31 cellular contexts compared by ENCODE assay signal in the genomic region with DNA sequence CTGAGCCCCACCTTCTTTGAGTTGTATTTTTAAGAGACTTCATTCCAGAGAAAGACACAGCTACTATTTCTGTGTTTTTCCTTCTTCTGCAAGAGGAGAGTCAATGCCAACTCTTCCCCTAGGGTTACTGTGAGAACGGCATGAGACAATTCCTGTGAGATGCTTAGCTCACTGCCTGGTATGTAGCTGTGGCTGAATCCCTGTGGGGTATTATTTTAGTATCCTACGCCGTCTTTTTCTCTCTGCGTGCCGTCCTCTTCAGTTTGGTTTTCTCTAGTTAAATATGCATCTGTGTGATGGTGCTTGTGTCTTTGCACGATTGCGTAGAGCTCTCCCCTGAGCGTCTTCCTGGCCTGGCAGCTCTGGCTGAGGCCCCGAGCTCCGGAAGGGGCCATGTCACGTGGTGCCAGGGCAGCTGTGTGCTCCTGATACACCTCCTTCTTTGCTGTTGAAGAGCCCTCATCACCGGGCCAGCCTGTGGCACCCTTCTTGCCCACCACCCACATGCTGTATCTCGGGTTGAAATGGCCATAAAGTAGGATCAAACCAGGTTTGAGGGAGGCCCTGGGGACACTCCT. TPM values are rescaled to one million over a fixed set of nuclear protein-coding genes. Genes with fewer than 3 reads are reported as not detected.
A peak's percentile ranks its signal among the peaks of the same experiment; 100 is the strongest.
DNase-seq lines count a peak whose midpoint lies in the region; ATAC-seq, FAIRE-seq and TF ChIP-seq lines count a peak whose summit lies in the region.
"Had no signal": no experiment of that assay in that cellular context is flagged by ENCODE, and none has a peak within 500 bp of the region (broad histone marks: within the 10 kb centered on the region; RNA-seq: fewer than 3 reads in every experiment).

No MANE protein-coding gene starts in this region.

- no peak for DNase-seq in DND-41
- peak; percentile 40 for DNase-seq in NB4 (ENCODE audit: low read depth)
- DNase-seq in brain pericyte (ENCODE audit: low read depth, low spot score) = peak; percentile 81
- peak; percentile 57 for DNase-seq in osteoblast (ENCODE audit: insufficient read length, low spot score, missing footprints)
- no peak for DNase-seq in GM19239 (ENCODE audit: insufficient read length, low spot score)
- no peak for DNase-seq in GM13976 (ENCODE audit: low spot score)
- no peak for DNase-seq in KBM-7
- DNase-seq: activated CD4-positive, alpha-beta T cell treated with anti-CD3 and anti-CD28 coated beads, Interleukin-2, amount 50 U/mL, for 48 hours; activated CD4-positive, CD25-positive, alpha-beta regulatory T cell; activated CD8-positive, alpha-beta memory T cell treated with anti-CD3 and anti-CD28 coated beads, Interleukin-2, amount 50 U/mL, for 4 hours; activated naive CD8-positive, alpha-beta T cell treated with anti-CD3 and anti-CD28 coated beads for 36 hours; CD4-positive, alpha-beta memory T cell; colonic mucosa; effector memory CD8-positive, alpha-beta T cell; GF-D8; Karpas-422; NCI-H1092; NCI-H187; NCI-H82; SHP77 treated with DMSO at 0.1 percent for 48 hours; stimulated activated CD4-positive, alpha-beta T cell treated with anti-CD3 and anti-CD28 coated beads, Interleukin-4, amount 100 ng/mL, for 24 hours; stimulated activated naive B cell treated with anti-CD40 and anti-IgM and Interleukin-4, amounts not matched to agents 10 μg/mL and 1 μg/mL and 100 μg/mL, for 72 hours; SW 1271; tibial artery had no signal

- TF ChIP-seq CTCF in DND-41 (IDR thresholded peaks at IDR 0.05; ENCODE audit: borderline replicate concordance, extremely low read depth, low read length, poor library complexity, severe bottlenecking) = no peak
- TF ChIP-seq CTCF in NB4 (IDR thresholded peaks at IDR 0.05; ENCODE audit: low read depth, low read length) = no peak
- TF ChIP-seq CTCF in osteoblast (IDR thresholded peaks at IDR 0.05; ENCODE audit: extremely low read depth, low read depth, low read length) = no peak
- TF ChIP-seq CTCF in GM13976 (IDR thresholded peaks at IDR 0.05; ENCODE audit: borderline replicate concordance, control extremely low read depth, extremely low read depth, insufficient read depth, missing control alignments) = no peak

- no peaks in the 10 kb centered on the region for H3K9me3 ChIP-seq in DND-41 (ENCODE audit: insufficient read depth, low read length, severe bottlenecking)
- H3K9me3 ChIP-seq in osteoblast (ENCODE audit: low read depth, low read length) = no peaks in the 10 kb centered on the region
- H3K9me3 ChIP-seq: colonic mucosa, HAP-1 had no signal

- H3K36me3 ChIP-seq in DND-41 (ENCODE audit: insufficient read depth, low read length) = no peaks in the 10 kb centered on the region
- H3K36me3 ChIP-seq in osteoblast (ENCODE audit: insufficient read depth, low read length) = no peaks in the 10 kb centered on the region
- H3K36me3 ChIP-seq: colonic mucosa, gastroesophageal sphincter, HAP-1, tibial artery had no signal

- H3K4me3 ChIP-seq in DND-41 (ENCODE audit: low read depth in 1 of 2, low read length in 2 of 2) (no peak overlapping the region), NB4 (ENCODE audit: low read depth, low read length) (no peak overlapping the region), osteoblast (ENCODE audit: insufficient read depth, low read length) (no peak overlapping the region)
- H3K4me3 ChIP-seq: colonic mucosa, gastroesophageal sphincter, HAP-1, tibial artery had no signal

- no peak overlapping the region for H3K9ac ChIP-seq in DND-41 (ENCODE audit: low read depth, low read length)
- H3K9ac ChIP-seq: parathyroid adenoma had no signal

- H3K27ac ChIP-seq in DND-41 (ENCODE audit: low read length) (no peak overlapping the region), osteoblast (ENCODE audit: low read depth, low read length) (peak overlapping the region; percentile 37)
- H3K27ac ChIP-seq: colonic mucosa, gastroesophageal sphincter, parathyroid adenoma, tibial artery had no signal

- in situ Hi-C loops in GM13976 (cut with MboI; ENCODE audit: low sequenced_read_pairs, unreplicated experiment) = no loop called here
- in situ Hi-C loops in KBM-7 (cut with MboI; ENCODE audit: low pct_unique_long_range_greater_than_20kb, low sequenced_read_pairs) = no loop called here

- no peaks in the 10 kb centered on the region for H4K20me1 ChIP-seq in DND-41 (ENCODE audit: insufficient read depth, low read length)
- H4K20me1 ChIP-seq in osteoblast (ENCODE audit: insufficient read depth, low read length) = no peaks in the 10 kb centered on the region

- ATAC-seq in DND-41 (ENCODE audit: insufficient read depth, low read depth) (no peak), HG02642 (IDR thresholded peaks at IDR 0.05; ENCODE audit: poor library complexity, unreplicated experiment) (no peak)
- ATAC-seq: effector memory CD8-positive, alpha-beta T cell; esophagus mucosa; gastroesophageal sphincter; natural killer cell treated with Interleukin-12 subunit alpha and Interleukin-12 subunit beta and Interleukin-15 and Interleukin-18, amount 100 ng/mL, for 72 hours; stimulated activated naive B cell treated with anti-CD40 and anti-IgM and Interleukin-4, amounts not matched to agents 10 μg/mL and 1 μg/mL and 100 μg/mL, for 72 hours had no signal

- no peak overlapping the region for H3K4me2 ChIP-seq in DND-41 (ENCODE audit: insufficient read depth, low read length)
- no peak overlapping the region for H3K4me2 ChIP-seq in osteoblast (ENCODE audit: insufficient read depth, low read length)

- no peaks in the 10 kb centered on the region for H3K27me3 ChIP-seq in DND-41 (ENCODE audit: insufficient read depth, low read length, poor library complexity)
- H3K27me3 ChIP-seq in osteoblast (ENCODE audit: insufficient read depth, low read length) = no peaks in the 10 kb centered on the region
- H3K27me3 ChIP-seq: colonic mucosa had no signal

- H3K79me2 ChIP-seq in DND-41 (ENCODE audit: insufficient read depth, low read length) (no peaks in the 10 kb centered on the region), osteoblast (ENCODE audit: insufficient read depth, low read length) (no peaks in the 10 kb centered on the region)

- no peak for TF ChIP-seq POLR2A in NB4 (IDR thresholded peaks at IDR 0.05; ENCODE audit: extremely low read depth, insufficient read length)

- FAIRE-seq in GM19239 (lab: Jason Lieb, UNC) = no peak

- H3K4me1 ChIP-seq in DND-41 (ENCODE audit: insufficient read depth, low read length) (no peaks in the 10 kb centered on the region), osteoblast (ENCODE audit: insufficient read depth, low read length) (no peaks in the 10 kb centered on the region)
- H3K4me1 ChIP-seq: colonic mucosa, gastroesophageal sphincter, HAP-1, parathyroid adenoma had no signal

- H2AFZ ChIP-seq in DND-41 (ENCODE audit: low read depth, low read length) (peak overlapping the region; percentile 33; the same call in 1 of the 2 replicates), osteoblast (ENCODE audit: low read length) (no peak overlapping the region)
- H2AFZ ChIP-seq: parathyroid adenoma had no signal

RNA-seq across cellular contexts. Expression of a gene that starts 45.4 kb away (rescaled TPM):
- 0.29 and 1.1 TPM in 2 replicates for total RNA-seq in osteoblast
- total RNA-seq: activated naive CD8-positive, alpha-beta T cell treated with anti-CD3 and anti-CD28 coated beads for 36 hours; activated T-helper 2 cell treated with anti-CD3 and anti-CD28 coated beads, Interferon-gamma antibody, Interleukin-2, Interleukin-4, amounts not matched to agents 10 μg/mL and 5 μg/mL and 100 μg/mL, durations not matched to agents 14 hours and 24 hours and 36 hours; natural killer cell treated with Interleukin-12 subunit alpha and Interleukin-12 subunit beta and Interleukin-15 and Interleukin-18, amount 100 ng/mL, for 72 hours had no signal

Comparison
In these comparisons a context has a peak if more than half of its experiments do, and no peak if none do; other contexts are left out.
1. DNase-seq: peak in NB4 (single experiment), brain pericyte (single experiment) and osteoblast (single experiment); none in DND-41 (single experiment), GM19239 (single experiment), GM13976 (single experiment) and KBM-7 (single experiment).